ENCODE assay signal across 14 cellular contexts in the genomic region with DNA sequence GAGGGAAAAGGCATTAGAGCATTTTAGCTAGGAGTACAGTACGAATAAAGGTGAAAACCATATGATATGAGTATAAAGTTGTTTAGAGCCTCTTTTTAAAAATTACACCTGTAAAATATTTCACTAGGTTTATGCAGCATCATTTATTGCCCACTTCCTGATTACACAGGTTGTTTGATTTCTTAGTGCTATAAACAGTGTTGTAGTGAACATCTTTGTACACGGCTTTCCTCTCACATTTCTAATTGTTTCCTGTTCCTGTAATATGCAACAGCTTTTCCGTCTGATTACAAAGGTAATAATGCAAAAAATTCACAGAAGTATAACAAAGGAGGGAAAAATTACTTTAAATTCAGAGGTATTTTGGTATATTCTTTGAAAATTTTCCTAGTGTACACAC. TPM values are rescaled to one million over a fixed set of nuclear protein-coding genes. Genes with fewer than 3 reads are reported as not detected.
DNase-seq lines count a peak whose midpoint lies in the region; ATAC-seq, FAIRE-seq and TF ChIP-seq lines count a peak whose summit lies in the region.
"Had no signal": no experiment of that assay in that cellular context is flagged by ENCODE, and none has a peak within 500 bp of the region (broad histone marks: within the 10 kb centered on the region; RNA-seq: fewer than 3 reads in every experiment).

No MANE protein-coding gene starts in this region.

- CTCF ChIA-PET in activated CD8-positive, alpha-beta memory T cell treated with anti-CD3 and anti-CD28 coated beads, Interleukin-2, amount 10 ng/mL, durations not matched to agents 7 days and 5 days (lab: Charles Lee): interaction anchor here (1.0 to 1.3 kb wide), 3 partner anchors 12 to 41 kb away, joined by 3 to 5 read pairs (median 3); no protein-coding TSS in a partner anchor
- CTCF ChIA-PET in T-cell (lab: Charles Lee): no interaction called here

- peak overlapping the region; percentile 39 for H3K27ac ChIP-seq in hepatocyte
- H3K27ac ChIP-seq in stomach smooth muscle (ENCODE audit: low read length): peak overlapping the region; percentile 13
- H3K27ac ChIP-seq in MM.1S (ENCODE audit: low read length): no peak overlapping the region
- H3K27ac ChIP-seq: SJSA1 had no signal

- FAIRE-seq in urothelium cell line (lab: Jason Lieb, UNC): no peak

- 64% methylated on average over 3 of the region's 3 CpGs for WGBS in hepatocyte (ENCODE audit: low lambda C conversion rate, missing lambda C conversion rate)

- no peaks in the 10 kb centered on the region for H3K27me3 Mint-ChIP-seq in activated CD8-positive, alpha-beta memory T cell treated with anti-CD3 and anti-CD28 coated beads, Interleukin-2, amount 10 ng/mL, durations not matched to agents 7 days and 5 days
- no peaks in the 10 kb centered on the region for H3K27me3 Mint-ChIP-seq in T-cell

- peak overlapping the region; percentile 92 for H3K27ac Mint-ChIP-seq in activated CD8-positive, alpha-beta memory T cell treated with anti-CD3 and anti-CD28 coated beads, Interleukin-2, amount 10 ng/mL, durations not matched to agents 7 days and 5 days
- peak overlapping the region; percentile 74 to 87 for H3K27ac Mint-ChIP-seq in T-cell

- peaks cover 85% of the 10 kb centered on the region for H3K4me1 Mint-ChIP-seq in activated CD8-positive, alpha-beta memory T cell treated with anti-CD3 and anti-CD28 coated beads, Interleukin-2, amount 10 ng/mL, durations not matched to agents 7 days and 5 days
- peaks cover 41 to 79% (median 63%) of the 10 kb centered on the region in 3 donors for H3K4me1 Mint-ChIP-seq in T-cell

- H3K4me3 ChIP-seq in hepatocyte (no peak overlapping the region), stomach smooth muscle (ENCODE audit: low read length in 2 of 2) (no peak overlapping the region), MM.1S (ENCODE audit: low read length) (no peak overlapping the region)
- H3K4me3 ChIP-seq: SJSA1, suprapubic skin had no signal

- in situ Hi-C loops in GM13976 (cut with MboI; ENCODE audit: low sequenced_read_pairs, unreplicated experiment): no loop called here

- H3K27me3 ChIP-seq in hepatocyte: no peaks in the 10 kb centered on the region
- H3K27me3 ChIP-seq in stomach smooth muscle (ENCODE audit: control insufficient read depth in 1 of 2, insufficient read depth in 2 of 2, low read length in 2 of 2): no peaks in the 10 kb centered on the region
- H3K27me3 ChIP-seq in MM.1S (replicated peaks; ENCODE audit: insufficient read depth, low read length): no peaks in the 10 kb centered on the region
- H3K27me3 ChIP-seq: SJSA1, suprapubic skin had no signal

- TF ChIP-seq CTCF in hepatocyte (IDR thresholded peaks at IDR 0.05; ENCODE audit: poor library complexity) (no peak), GM13976 (IDR thresholded peaks at IDR 0.05; ENCODE audit: borderline replicate concordance, control extremely low read depth, extremely low read depth, insufficient read depth, missing control alignments) (no peak), MM.1S (IDR thresholded peaks at IDR 0.05; ENCODE audit: low read length) (no peak)

- H3K9ac ChIP-seq in stomach smooth muscle (ENCODE audit: low read length in 2 of 2): no peak overlapping the region
- H3K9ac ChIP-seq in MM.1S (ENCODE audit: low read length): no peak overlapping the region

- ATAC-seq in activated CD8-positive, alpha-beta memory T cell treated with anti-CD3 and anti-CD28 coated beads, Interleukin-2, amount 10 ng/mL, durations not matched to agents 7 days and 5 days: no peak
- peak in 1 of 4 experiments; percentile 33 for ATAC-seq in T-cell (replicated peaks in 1 of 4)

- POLR2A ChIA-PET in T-cell (lab: Charles Lee): no interaction called here

- H3K79me2 ChIP-seq in hepatocyte (peaks cover 31% of the 10 kb centered on the region), MM.1S (ENCODE audit: low read length) (no peaks in the 10 kb centered on the region)

- H3K9me3 Mint-ChIP-seq in activated CD8-positive, alpha-beta memory T cell treated with anti-CD3 and anti-CD28 coated beads, Interleukin-2, amount 10 ng/mL, durations not matched to agents 7 days and 5 days (ENCODE audit: low read depth): no peaks in the 10 kb centered on the region
- H3K9me3 Mint-ChIP-seq in T-cell: no peaks in the 10 kb centered on the region

- peak overlapping the region; percentile 72 for H3K4me3 Mint-ChIP-seq in activated CD8-positive, alpha-beta memory T cell treated with anti-CD3 and anti-CD28 coated beads, Interleukin-2, amount 10 ng/mL, durations not matched to agents 7 days and 5 days
- H3K4me3 Mint-ChIP-seq in T-cell: peak overlapping the region; percentile 11 to 35 (median 17)

- H3K4me2 ChIP-seq in hepatocyte (no peak overlapping the region), MM.1S (ENCODE audit: low read depth, low read length) (no peak overlapping the region)

- H3K36me3 ChIP-seq in hepatocyte (replicated peaks; ENCODE audit: insufficient read depth, low read depth): no peaks in the 10 kb centered on the region
- peaks cover 22 to 28% of the 10 kb centered on the region in 2 donors for H3K36me3 ChIP-seq in stomach smooth muscle (ENCODE audit: control insufficient read depth in 2 of 2, insufficient read depth in 2 of 2, low read length in 2 of 2)
- H3K36me3 ChIP-seq in MM.1S (replicated peaks; ENCODE audit: insufficient read depth, low read length): no peaks in the 10 kb centered on the region

- H3K36me3 Mint-ChIP-seq in activated CD8-positive, alpha-beta memory T cell treated with anti-CD3 and anti-CD28 coated beads, Interleukin-2, amount 10 ng/mL, durations not matched to agents 7 days and 5 days: peaks cover 58% of the 10 kb centered on the region
- H3K36me3 Mint-ChIP-seq in T-cell: peaks cover 19% of the 10 kb centered on the region

- peaks cover 20% of the 10 kb centered on the region for H3F3A ChIP-seq in MM.1S (ENCODE audit: insufficient read depth, low read length)

- no peak for DNase-seq in activated CD8-positive, alpha-beta memory T cell treated with anti-CD3 and anti-CD28 coated beads, Interleukin-2, amount 10 ng/mL, durations not matched to agents 7 days and 5 days
- no peak for DNase-seq in activated CD8-positive, alpha-beta memory T cell treated with anti-CD3 and anti-CD28 coated beads, Interleukin-2, amount 50 U/mL, for 4 hours
- no peak for DNase-seq in T-cell
- no peak for DNase-seq in hepatocyte (ENCODE audit: low spot score)
- no peak for DNase-seq in GM13976 (ENCODE audit: low spot score)
- DNase-seq in urothelium cell line (ENCODE audit: low spot score): no peak
- DNase-seq in MM.1S: no peak
- DNase-seq: ACHN; activated naive CD4-positive, alpha-beta T cell; NCI-H1417 treated with DMSO at 0.1 percent for 48 hours; NCI-H69 had no signal

- H4K20me1 ChIP-seq in hepatocyte (ENCODE audit: insufficient read depth, poor library complexity, severe bottlenecking) (no peaks in the 10 kb centered on the region), MM.1S (ENCODE audit: insufficient read depth, low read length) (no peaks in the 10 kb centered on the region)

- peaks cover 17% of the 10 kb centered on the region for H3K4me1 ChIP-seq in hepatocyte (ENCODE audit: insufficient read depth)
- H3K4me1 ChIP-seq in stomach smooth muscle (ENCODE audit: control insufficient read depth, insufficient read depth, low read length): peaks cover 26% of the 10 kb centered on the region
- H3K4me1 ChIP-seq in MM.1S (ENCODE audit: low read length): peaks cover 30% of the 10 kb centered on the region

- H2AFZ ChIP-seq in hepatocyte (no peak overlapping the region), MM.1S (ENCODE audit: low read length) (no peak overlapping the region)

- H3K9me2 ChIP-seq in hepatocyte (replicated peaks; ENCODE audit: insufficient read depth) (no peaks in the 10 kb centered on the region), MM.1S (replicated peaks; ENCODE audit: insufficient read depth, low read length) (no peaks in the 10 kb centered on the region)

- H3K9me3 ChIP-seq in hepatocyte (ENCODE audit: low read depth): no peaks in the 10 kb centered on the region
- H3K9me3 ChIP-seq in stomach smooth muscle (ENCODE audit: control insufficient read depth in 2 of 2, low read length in 2 of 2): no peaks in the 10 kb centered on the region
- no peaks in the 10 kb centered on the region for H3K9me3 ChIP-seq in MM.1S (replicated peaks; ENCODE audit: insufficient read depth, low read length)
- H3K9me3 ChIP-seq: SJSA1, suprapubic skin had no signal

RNA-seq across cellular contexts. Expression of a gene that starts 13.0 kb away (rescaled TPM):
- 100 to 1,000 TPM in 1 of 2 experiments, 10 to 100 TPM in 1; 93.1 to 131 TPM for total RNA-seq in activated CD8-positive, alpha-beta memory T cell treated with anti-CD3 and anti-CD28 coated beads, Interleukin-2, amount 10 ng/mL, durations not matched to agents 7 days and 5 days
- total RNA-seq in T-cell: 10 to 100 TPM; 24.2 to 73.9 (median 57.8) TPM
- total RNA-seq in hepatocyte: 130 and 156 TPM in 2 replicates
- polyA plus RNA-seq in hepatocyte: 85.5 and 93.7 TPM in 2 replicates
